In the genomic region with DNA sequence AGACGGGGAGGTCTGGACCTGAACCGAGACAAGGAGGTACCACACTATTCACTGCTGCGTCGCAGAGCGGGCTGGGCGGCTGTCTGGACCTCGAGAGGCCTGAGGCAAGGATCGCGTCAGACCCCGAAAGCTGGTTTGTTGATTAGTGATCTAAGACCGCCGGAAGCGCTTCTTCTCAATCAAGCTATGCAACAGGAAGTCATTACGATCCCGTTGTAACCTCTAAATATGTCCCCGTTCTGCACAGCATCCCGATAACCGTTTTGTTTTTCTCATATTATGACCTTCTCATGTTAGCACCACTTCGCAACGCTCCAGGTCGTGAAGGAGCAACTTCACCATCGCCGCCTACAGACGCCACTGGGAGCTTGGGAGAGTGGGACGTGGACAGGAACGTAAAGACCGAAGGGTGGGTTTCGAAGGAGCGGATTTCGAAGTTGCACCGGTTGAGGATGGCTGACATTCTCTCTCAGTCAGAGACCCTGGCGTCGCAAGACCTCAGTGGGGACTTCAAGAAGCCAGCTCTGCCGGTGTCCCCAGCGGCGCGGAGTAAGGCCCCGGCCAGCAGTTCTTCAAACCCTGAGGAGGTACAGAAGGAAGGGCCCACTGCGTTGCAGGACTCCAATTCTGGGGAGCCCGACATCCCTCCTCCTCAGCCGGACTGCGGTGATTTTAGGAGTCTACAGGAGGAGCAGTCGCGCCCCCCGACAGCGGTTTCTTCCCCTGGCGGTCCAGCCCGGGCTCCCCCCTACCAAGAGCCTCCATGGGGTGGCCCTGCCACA, we compare ENCODE assay signal across 1 cellular context.
TF ChIP-seq lines count a peak whose summit lies in the region.

A gene with protein sequence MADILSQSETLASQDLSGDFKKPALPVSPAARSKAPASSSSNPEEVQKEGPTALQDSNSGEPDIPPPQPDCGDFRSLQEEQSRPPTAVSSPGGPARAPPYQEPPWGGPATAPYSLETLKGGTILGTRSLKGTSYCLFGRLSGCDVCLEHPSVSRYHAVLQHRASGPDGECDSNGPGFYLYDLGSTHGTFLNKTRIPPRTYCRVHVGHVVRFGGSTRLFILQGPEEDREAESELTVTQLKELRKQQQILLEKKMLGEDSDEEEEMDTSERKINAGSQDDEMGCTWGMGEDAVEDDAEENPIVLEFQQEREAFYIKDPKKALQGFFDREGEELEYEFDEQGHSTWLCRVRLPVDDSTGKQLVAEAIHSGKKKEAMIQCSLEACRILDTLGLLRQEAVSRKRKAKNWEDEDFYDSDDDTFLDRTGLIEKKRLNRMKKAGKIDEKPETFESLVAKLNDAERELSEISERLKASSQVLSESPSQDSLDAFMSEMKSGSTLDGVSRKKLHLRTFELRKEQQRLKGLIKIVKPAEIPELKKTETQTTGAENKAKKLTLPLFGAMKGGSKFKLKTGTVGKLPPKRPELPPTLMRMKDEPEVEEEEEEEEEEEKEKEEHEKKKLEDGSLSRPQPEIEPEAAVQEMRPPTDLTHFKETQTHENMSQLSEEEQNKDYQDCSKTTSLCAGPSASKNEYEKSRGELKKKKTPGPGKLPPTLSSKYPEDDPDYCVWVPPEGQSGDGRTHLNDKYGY (plus strand): TSS at position 427 of the 782 bp plus-strand sequence. CDS start 26 bp downstream, at position 453.
A gene with protein sequence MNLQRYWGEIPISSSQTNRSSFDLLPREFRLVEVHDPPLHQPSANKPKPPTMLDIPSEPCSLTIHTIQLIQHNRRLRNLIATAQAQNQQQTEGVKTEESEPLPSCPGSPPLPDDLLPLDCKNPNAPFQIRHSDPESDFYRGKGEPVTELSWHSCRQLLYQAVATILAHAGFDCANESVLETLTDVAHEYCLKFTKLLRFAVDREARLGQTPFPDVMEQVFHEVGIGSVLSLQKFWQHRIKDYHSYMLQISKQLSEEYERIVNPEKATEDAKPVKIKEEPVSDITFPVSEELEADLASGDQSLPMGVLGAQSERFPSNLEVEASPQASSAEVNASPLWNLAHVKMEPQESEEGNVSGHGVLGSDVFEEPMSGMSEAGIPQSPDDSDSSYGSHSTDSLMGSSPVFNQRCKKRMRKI (minus strand): TSS at position 152 of the 782 bp plus-strand sequence. CDS start 1,422 bp downstream, outside the sequence.

TF ChIP-seq in Ishikawa, 13 proteins besides CTCF, POLR2A, EP300 and RAD21 (continued from another document):
- TF ChIP-seq, protein P1, sequence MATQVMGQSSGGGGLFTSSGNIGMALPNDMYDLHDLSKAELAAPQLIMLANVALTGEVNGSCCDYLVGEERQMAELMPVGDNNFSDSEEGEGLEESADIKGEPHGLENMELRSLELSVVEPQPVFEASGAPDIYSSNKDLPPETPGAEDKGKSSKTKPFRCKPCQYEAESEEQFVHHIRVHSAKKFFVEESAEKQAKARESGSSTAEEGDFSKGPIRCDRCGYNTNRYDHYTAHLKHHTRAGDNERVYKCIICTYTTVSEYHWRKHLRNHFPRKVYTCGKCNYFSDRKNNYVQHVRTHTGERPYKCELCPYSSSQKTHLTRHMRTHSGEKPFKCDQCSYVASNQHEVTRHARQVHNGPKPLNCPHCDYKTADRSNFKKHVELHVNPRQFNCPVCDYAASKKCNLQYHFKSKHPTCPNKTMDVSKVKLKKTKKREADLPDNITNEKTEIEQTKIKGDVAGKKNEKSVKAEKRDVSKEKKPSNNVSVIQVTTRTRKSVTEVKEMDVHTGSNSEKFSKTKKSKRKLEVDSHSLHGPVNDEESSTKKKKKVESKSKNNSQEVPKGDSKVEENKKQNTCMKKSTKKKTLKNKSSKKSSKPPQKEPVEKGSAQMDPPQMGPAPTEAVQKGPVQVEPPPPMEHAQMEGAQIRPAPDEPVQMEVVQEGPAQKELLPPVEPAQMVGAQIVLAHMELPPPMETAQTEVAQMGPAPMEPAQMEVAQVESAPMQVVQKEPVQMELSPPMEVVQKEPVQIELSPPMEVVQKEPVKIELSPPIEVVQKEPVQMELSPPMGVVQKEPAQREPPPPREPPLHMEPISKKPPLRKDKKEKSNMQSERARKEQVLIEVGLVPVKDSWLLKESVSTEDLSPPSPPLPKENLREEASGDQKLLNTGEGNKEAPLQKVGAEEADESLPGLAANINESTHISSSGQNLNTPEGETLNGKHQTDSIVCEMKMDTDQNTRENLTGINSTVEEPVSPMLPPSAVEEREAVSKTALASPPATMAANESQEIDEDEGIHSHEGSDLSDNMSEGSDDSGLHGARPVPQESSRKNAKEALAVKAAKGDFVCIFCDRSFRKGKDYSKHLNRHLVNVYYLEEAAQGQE (IDR thresholded peaks at IDR 0.05; ENCODE audit: low read depth): no peak
- no peak; the same call in 1 of the 2 replicates for TF ChIP-seq CEBPB (IDR thresholded peaks at IDR 0.05)
- peak; percentile 80 for TF ChIP-seq TCF12 (IDR thresholded peaks at IDR 0.05; ENCODE audit: low read depth)
- peak; percentile 97 for TF ChIP-seq TAF1 (IDR thresholded peaks at IDR 0.05; ENCODE audit: low read depth)
TF ChIP-seq in Ishikawa: peak in this region for 9.
